10 cellular contexts compared by ENCODE assay signal in genomic region chr6:43016166-43016915, GRCh38. TPM values are rescaled to one million over a fixed set of nuclear protein-coding genes. Genes with fewer than 3 reads are reported as not detected.
A peak's percentile ranks its signal among the peaks of the same experiment; 100 is the strongest.
DNase-seq lines count a peak whose midpoint lies in the region; ATAC-seq, FAIRE-seq and TF ChIP-seq lines count a peak whose summit lies in the region.
"Had no signal": no experiment of that assay in that cellular context is flagged by ENCODE, and none has a peak within 500 bp of the region (broad histone marks: within the 10 kb centered on the region; RNA-seq: fewer than 3 reads in every experiment).

No MANE protein-coding gene starts in this region.

- no peaks in the 10 kb centered on the region; the same call in 1 of the 2 replicates for H3K36me3 ChIP-seq in Caco-2 (ENCODE audit: control insufficient read depth, insufficient read depth, low read length)
- H3K36me3 ChIP-seq in Panc1 (ENCODE audit: control insufficient read depth, insufficient read depth, low read length) = peaks cover 6% of the 10 kb centered on the region
- no peaks in the 10 kb centered on the region for H3K36me3 ChIP-seq in endocrine pancreas (ENCODE audit: control insufficient read depth, insufficient read depth, low read length)
- H3K36me3 ChIP-seq in lower lobe of right lung = peaks cover 42% of the 10 kb centered on the region
- peaks cover 15 to 18% of the 10 kb centered on the region in 2 donors for H3K36me3 ChIP-seq in kidney (ENCODE audit: control insufficient read depth in 1 of 2, insufficient read depth in 2 of 2, low read length in 2 of 2)

- intact Hi-C loops in Caco-2 (cut with micrococcal nuclease; ENCODE audit: unreplicated experiment) (no loop called here), Panc1 (cut with micrococcal nuclease; ENCODE audit: unreplicated experiment) (no loop called here), lower lobe of right lung (cut with DNase I) (no loop called here), kidney (cut with DNase I) (no loop called here)

- H3K36me3 Mint-ChIP-seq in Caco-2 (ENCODE audit: insufficient read depth, unreplicated experiment) (peaks cover 36% of the 10 kb centered on the region), osteocyte (ENCODE audit: unreplicated experiment) (peaks cover 32% of the 10 kb centered on the region)

- POLR2A ChIA-PET in Caco-2 (lab: Charles Lee) (interaction anchor here (0.5 kb wide), 1 partner anchor 70 kb away, joined by 4 read pairs; no protein-coding TSS in a partner anchor), Panc1 (lab: Charles Lee) (interaction anchor here (0.5 kb wide), 1 partner anchor 19 kb away, joined by 3 read pairs; no protein-coding TSS in a partner anchor)

- no TSS peak for BruUV-seq in Caco-2 (replicated peaks; lab: Mats Ljungman, UMichigan)
- TSS peak; percentile 22 for BruUV-seq in Panc1 (replicated peaks; lab: Mats Ljungman, UMichigan)

- no peak for TF ChIP-seq POLR2A in GM12891 (IDR thresholded peaks at IDR 0.05; ENCODE audit: low read depth, low read length)

- H3K9me3 ChIP-seq in Caco-2 = no peaks in the 10 kb centered on the region
- no peaks in the 10 kb centered on the region for H3K9me3 ChIP-seq in Panc1 (ENCODE audit: control insufficient read depth, insufficient read depth, low read depth, low read length)
- no peaks in the 10 kb centered on the region for H3K9me3 ChIP-seq in endocrine pancreas (ENCODE audit: control insufficient read depth, low read length)
- H3K9me3 ChIP-seq in lower lobe of right lung = no peaks in the 10 kb centered on the region
- H3K9me3 ChIP-seq in kidney (ENCODE audit: control insufficient read depth in 1 of 2, low read length in 2 of 2) = no peaks in the 10 kb centered on the region
- H3K9me3 ChIP-seq: SJCRH30 had no signal

- CTCF ChIA-PET in Caco-2 (lab: Charles Lee) = interaction anchor here (0.5 kb wide), 1 partner anchor 29 kb away, joined by 3 read pairs; no protein-coding TSS in a partner anchor
- CTCF ChIA-PET in Panc1 (lab: Charles Lee) = no interaction called here

- no peak overlapping the region for H3K4me3 ChIP-seq in Caco-2 (ENCODE audit: low read depth, low read length)
- no peak overlapping the region for H3K4me3 ChIP-seq in Panc1 (ENCODE audit: low read depth in 2 of 2, low read length in 2 of 2)
- H3K4me3 ChIP-seq in endocrine pancreas (ENCODE audit: control insufficient read depth, insufficient read depth, low read length) = no peak overlapping the region
- H3K4me3 ChIP-seq in lower lobe of right lung = no peak overlapping the region
- no peak overlapping the region for H3K4me3 ChIP-seq in kidney (ENCODE audit: low read length in 2 of 2)
- H3K4me3 ChIP-seq: SJCRH30 had no signal

- TF ChIP-seq CTCF in Caco-2 (IDR thresholded peaks at IDR 0.05; ENCODE audit: insufficient read depth in 1 of 2, low read depth in 1 of 2, low read length in 1 of 2, severe bottlenecking in 1 of 2, unreplicated experiment in 1 of 2) = no peak
- TF ChIP-seq CTCF in Panc1 (IDR thresholded peaks at IDR 0.05) = no peak
- TF ChIP-seq CTCF in osteocyte (IDR thresholded peaks at IDR 0.05) = no peak
- no peak for TF ChIP-seq CTCF in lower lobe of right lung (IDR thresholded peaks at IDR 0.05)
- no peak for TF ChIP-seq CTCF in kidney (IDR thresholded peaks at IDR 0.05; ENCODE audit: borderline replicate concordance, extremely low read depth, insufficient read depth)

- H3K27ac Mint-ChIP-seq in Caco-2 (ENCODE audit: unreplicated experiment) (no peak overlapping the region), osteocyte (ENCODE audit: unreplicated experiment) (no peak overlapping the region)

- H3K9ac ChIP-seq in endocrine pancreas (ENCODE audit: control insufficient read depth, insufficient read depth, low read length) = peak overlapping the region; percentile 25
- H3K9ac ChIP-seq in kidney (ENCODE audit: low read length in 2 of 2) = no peak overlapping the region

- in situ Hi-C loops in Panc1 (cut with HindIII; ENCODE audit: low pct_unique_long_range_greater_than_20kb, low sequenced_read_pairs) = no loop called here

- no peaks in the 10 kb centered on the region for H3K9me3 Mint-ChIP-seq in Caco-2 (ENCODE audit: unreplicated experiment)
- H3K9me3 Mint-ChIP-seq in osteocyte (ENCODE audit: unreplicated experiment) = no peaks in the 10 kb centered on the region

- H3K4me1 Mint-ChIP-seq in Caco-2 (ENCODE audit: low read depth, unreplicated experiment) (peaks cover 21% of the 10 kb centered on the region), osteocyte (ENCODE audit: unreplicated experiment) (peaks cover 53% of the 10 kb centered on the region)

- no peak for DNase-seq in Caco-2
- no peak for DNase-seq in Panc1 (ENCODE audit: low read depth, low spot score)
- DNase-seq in osteocyte (ENCODE audit: extremely low spot score, unreplicated experiment) = no peak
- no peak for DNase-seq in NCI-H2081 (lab: John Stamatoyannopoulos, UW)
- no peak for DNase-seq in lower lobe of right lung
- DNase-seq in kidney = no peak
- no peak for DNase-seq in GM12891 (ENCODE audit: insufficient read length, low spot score)
- DNase-seq: NCI-H2029 treated with DMSO at 0.1 percent for 48 hours, SJCRH30 had no signal

- H3K4me3 Mint-ChIP-seq in Caco-2 (ENCODE audit: unreplicated experiment) = peak overlapping the region; percentile 36
- peak overlapping the region; percentile 48 for H3K4me3 Mint-ChIP-seq in osteocyte (ENCODE audit: unreplicated experiment)

- H3K27me3 Mint-ChIP-seq in Caco-2 (ENCODE audit: insufficient read depth, unreplicated experiment) (no peaks in the 10 kb centered on the region), osteocyte (ENCODE audit: unreplicated experiment) (no peaks in the 10 kb centered on the region)

- FAIRE-seq in kidney (lab: Jason Lieb, UNC) = no peak
- FAIRE-seq in GM12891 (lab: Jason Lieb, UNC) = no peak

- H3K4me1 ChIP-seq in Caco-2 (peaks cover 12% of the 10 kb centered on the region), Panc1 (ENCODE audit: control insufficient read depth, insufficient read depth, low read length) (peaks cover 30% of the 10 kb centered on the region), endocrine pancreas (ENCODE audit: control insufficient read depth, insufficient read depth, low read length) (no peaks in the 10 kb centered on the region), lower lobe of right lung (peaks cover 49% of the 10 kb centered on the region), kidney (ENCODE audit: control insufficient read depth in 1 of 2, insufficient read depth in 1 of 2, low read depth in 1 of 2, low read length in 2 of 2) (peaks cover 24 to 26% of the 10 kb centered on the region in 2 donors)

- H3K27me3 ChIP-seq in Caco-2 (replicated peaks; ENCODE audit: control insufficient read depth, insufficient read depth, low read length) = no peaks in the 10 kb centered on the region
- no peaks in the 10 kb centered on the region for H3K27me3 ChIP-seq in Panc1 (ENCODE audit: control insufficient read depth, insufficient read depth, low read length)
- no peaks in the 10 kb centered on the region for H3K27me3 ChIP-seq in endocrine pancreas (ENCODE audit: control insufficient read depth, insufficient read depth, low read length)
- H3K27me3 ChIP-seq in lower lobe of right lung (ENCODE audit: low read depth) = no peaks in the 10 kb centered on the region
- H3K27me3 ChIP-seq: SJCRH30 had no signal

- no peak for ATAC-seq in Panc1
- ATAC-seq in lower lobe of right lung = no peak

- no peak overlapping the region for H3K27ac ChIP-seq in Panc1 (ENCODE audit: low read length)
- no peak overlapping the region for H3K27ac ChIP-seq in lower lobe of right lung
- H3K27ac ChIP-seq in kidney (ENCODE audit: low read depth in 2 of 2, low read length in 2 of 2) = no peak overlapping the region
- H3K27ac ChIP-seq: SJCRH30 had no signal

TF ChIP-seq in GM12891, 5 proteins besides CTCF, POLR2A, EP300 and RAD21:
- TF ChIP-seq POU2F2 (IDR thresholded peaks at IDR 0.05; ENCODE audit: low read depth, low read length) = no peak
- TF ChIP-seq POLR2AphosphoS5 (IDR thresholded peaks at IDR 0.05; ENCODE audit: low read depth, low read length) = no peak
- no peak for TF ChIP-seq SPI1 (IDR thresholded peaks at IDR 0.05; ENCODE audit: low read depth, low read length)
- TF ChIP-seq PAX5 (IDR thresholded peaks at IDR 0.05; ENCODE audit: insufficient read depth, low read length, severe bottlenecking) = no peak
- no peak for TF ChIP-seq TAF1 (IDR thresholded peaks at IDR 0.05; ENCODE audit: low read depth, low read length)

RNA-seq across cellular contexts. Expression of gene KLHDC3, which starts 2.3 kb away (rescaled TPM):
- total RNA-seq in Caco-2 (2022) = 62.9 and 66.8 TPM in 2 replicates
- total RNA-seq in Panc1 (2021; ENCODE audit: unreplicated experiment) = 60.9 TPM
- 58.5 TPM for polyA plus RNA-seq in Panc1 (2012; ENCODE audit: insufficient read length)
- total RNA-seq in osteocyte = 112 and 114 TPM in 2 replicates
- total RNA-seq in lower lobe of right lung = 59.3 TPM
- total RNA-seq in kidney = 52.6 TPM
- polyA plus RNA-seq in kidney (ENCODE audit: insufficient read depth, low read depth, low replicate concordance) = 90.0 TPM
- polyA plus RNA-seq in GM12891 (2012; ENCODE audit: low read depth, missing spikeins) = 50.5 TPM

RNA-seq across cellular contexts. Expression of gene MEA1, which starts 2.6 kb away (rescaled TPM):
- 60.3 and 62.3 TPM in 2 replicates for total RNA-seq in Caco-2 (2022)
- total RNA-seq in Panc1 (2021; ENCODE audit: unreplicated experiment) = 111 TPM
- polyA plus RNA-seq in Panc1 (2012; ENCODE audit: insufficient read length) = 125 TPM
- total RNA-seq in osteocyte = 66.2 and 67.8 TPM in 2 replicates
- total RNA-seq in lower lobe of right lung = 44.8 TPM
- total RNA-seq in kidney = 53.2 TPM
- 149 TPM for polyA plus RNA-seq in kidney (ENCODE audit: insufficient read depth, low read depth, low replicate concordance)
- 84.2 TPM for polyA plus RNA-seq in GM12891 (2012; ENCODE audit: low read depth, missing spikeins)

RNA-seq across cellular contexts. Expression of gene RRP36, which starts 5.1 kb away (rescaled TPM):
- total RNA-seq in Caco-2 (2022) = 71.0 and 74.9 TPM in 2 replicates
- 106 TPM for total RNA-seq in Panc1 (2021; ENCODE audit: unreplicated experiment)
- polyA plus RNA-seq in Panc1 (2012; ENCODE audit: insufficient read length) = 80.3 TPM
- 58.1 and 66.2 TPM in 2 replicates for total RNA-seq in osteocyte
- 35.3 TPM for total RNA-seq in lower lobe of right lung
- total RNA-seq in kidney = 49.2 TPM
- polyA plus RNA-seq in kidney (ENCODE audit: insufficient read depth, low read depth, low replicate concordance) = 55.2 TPM
- 46.2 TPM for polyA plus RNA-seq in GM12891 (2012; ENCODE audit: low read depth, missing spikeins)

RNA-seq across cellular contexts. Expression of gene PPP2R5D, which starts 32.0 kb away (rescaled TPM):
- total RNA-seq in Caco-2 (2022) (44.4 and 45.0 TPM in 2 replicates), Panc1 (2021; ENCODE audit: unreplicated experiment) (63.6 TPM), osteocyte (44.3 and 46.1 TPM in 2 replicates), lower lobe of right lung (24.5 TPM), kidney (22.6 TPM)
- 65.0 TPM for polyA plus RNA-seq in Panc1 (2012; ENCODE audit: insufficient read length)
- 21.8 TPM for polyA plus RNA-seq in kidney (ENCODE audit: insufficient read depth, low read depth, low replicate concordance)
- 19.7 TPM for polyA plus RNA-seq in GM12891 (2012; ENCODE audit: low read depth, missing spikeins)

RNA-seq across cellular contexts. Expression of gene CUL7, which starts 37.3 kb away (rescaled TPM):
- 25.3 and 26.7 TPM in 2 replicates for total RNA-seq in Caco-2 (2022)
- total RNA-seq in Panc1 (2021; ENCODE audit: unreplicated experiment) = 32.1 TPM
- polyA plus RNA-seq in Panc1 (2012; ENCODE audit: insufficient read length) = 30.5 TPM
- 59.9 and 62.3 TPM in 2 replicates for total RNA-seq in osteocyte
- total RNA-seq in lower lobe of right lung = 16.1 TPM
- 24.5 TPM for total RNA-seq in kidney
- polyA plus RNA-seq in kidney (ENCODE audit: insufficient read depth, low read depth, low replicate concordance) = 10.1 TPM
- polyA plus RNA-seq in GM12891 (2012; ENCODE audit: low read depth, missing spikeins) = 14.6 TPM
